In the genomic region with DNA sequence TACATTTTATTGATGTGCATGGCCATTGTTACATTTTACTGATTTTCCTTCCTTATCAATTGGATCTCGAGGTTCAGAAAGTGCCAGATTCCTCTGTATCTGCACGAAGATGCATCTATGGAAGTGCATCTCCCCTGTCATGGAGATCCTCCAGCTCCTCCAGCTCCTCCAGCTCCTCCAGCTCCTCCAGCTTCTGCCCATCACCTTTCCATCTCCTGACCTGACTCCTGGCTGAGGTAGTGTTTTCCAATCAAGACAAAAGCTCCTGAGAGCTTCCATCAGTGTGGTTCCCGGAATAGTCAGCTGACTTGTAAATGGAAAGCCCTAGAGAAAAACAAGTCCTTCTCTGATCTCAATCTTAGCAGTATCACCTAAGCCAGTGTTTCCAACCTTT, we compare ENCODE assay signal across 12 cellular contexts.
DNase-seq lines count a peak whose midpoint lies in the region; ATAC-seq and TF ChIP-seq lines count a peak whose summit lies in the region.
"Had no signal": no experiment of that assay in that cellular context is flagged by ENCODE, and none has a peak within 500 bp of the region (broad histone marks: within the 10 kb centered on the region; RNA-seq: fewer than 3 reads in every experiment).

No MANE protein-coding gene starts in this region.

- TF ChIP-seq CTCF in OCI-LY3 (IDR thresholded peaks at IDR 0.05; ENCODE audit: low read depth, low read length) (no peak), spleen (IDR thresholded peaks at IDR 0.05 in 8 of 11, conservative IDR thresholded peaks at IDR 0.05 in 3 of 11) (no peak)

- H3K36me3 ChIP-seq in OCI-LY3 (replicated peaks; ENCODE audit: low read depth, low read length) = no peaks in the 10 kb centered on the region
- no peaks in the 10 kb centered on the region for H3K36me3 ChIP-seq in spleen
- H3K36me3 ChIP-seq: cardiac muscle cell had no signal

- H3K9me3 ChIP-seq in OCI-LY3 (ENCODE audit: insufficient read depth, low read length) (no peaks in the 10 kb centered on the region), spleen (no peaks in the 10 kb centered on the region)

- TF ChIP-seq POLR2A in spleen (IDR thresholded peaks at IDR 0.05) = no peak

- WGBS in spleen, 5 donors = 79 to 92% (median 84%) methylated on average over 3 of the region's 3 CpGs

- H3K27me3 ChIP-seq in OCI-LY3 (ENCODE audit: low read depth, low read length) (no peaks in the 10 kb centered on the region; the same call in 1 of the 2 replicates), spleen (replicated peaks in 1 of 7) (no peaks in the 10 kb centered on the region)

- H3K4me3 ChIP-seq in OCI-LY3 (ENCODE audit: low read length) = peak overlapping the region; percentile 60
- peak overlapping the region in 1 of 8 donors; percentile 32 for H3K4me3 ChIP-seq in spleen
- H3K4me3 ChIP-seq: cardiac muscle cell had no signal

- no peaks in the 10 kb centered on the region for H3K27me3 Mint-ChIP-seq in activated CD4-positive, alpha-beta T cell treated with anti-CD3 and anti-CD28 coated beads, Interleukin-2, amount 10 ng/mL, durations not matched to agents 7 days and 5 days
- H3K27me3 Mint-ChIP-seq in dendritic cell treated with granulocyte-macrophage colony-stimulating factor and Interleukin-4, amounts not matched to agents 40 ng/mL and 50 ng/mL, for 4 days = no peaks in the 10 kb centered on the region

- no peaks in the 10 kb centered on the region for H3K36me3 Mint-ChIP-seq in activated CD4-positive, alpha-beta T cell treated with anti-CD3 and anti-CD28 coated beads, Interleukin-2, amount 10 ng/mL, durations not matched to agents 7 days and 5 days (ENCODE audit: low read depth)
- H3K36me3 Mint-ChIP-seq in dendritic cell treated with granulocyte-macrophage colony-stimulating factor and Interleukin-4, amounts not matched to agents 40 ng/mL and 50 ng/mL, for 4 days (ENCODE audit: low read depth) = no peaks in the 10 kb centered on the region

- CTCF ChIA-PET in activated CD4-positive, alpha-beta T cell treated with anti-CD3 and anti-CD28 coated beads, Interleukin-2, amount 10 ng/mL, durations not matched to agents 7 days and 5 days (lab: Charles Lee) = interaction anchor here (0.6 to 2.6 kb wide), 4 partner anchors 10 to 207 kb away, joined by 3 to 7 read pairs (median 5); no protein-coding TSS in a partner anchor

- peak overlapping the region; percentile 92 for H3K27ac Mint-ChIP-seq in activated CD4-positive, alpha-beta T cell treated with anti-CD3 and anti-CD28 coated beads, Interleukin-2, amount 10 ng/mL, durations not matched to agents 7 days and 5 days
- peak overlapping the region; percentile 74 for H3K27ac Mint-ChIP-seq in dendritic cell treated with granulocyte-macrophage colony-stimulating factor and Interleukin-4, amounts not matched to agents 40 ng/mL and 50 ng/mL, for 4 days

- no peaks in the 10 kb centered on the region for H4K20me1 ChIP-seq in OCI-LY3 (ENCODE audit: insufficient read depth, low read length)

- H3K4me2 ChIP-seq in OCI-LY3 (ENCODE audit: low read length) = peak overlapping the region; percentile 84

- no peaks in the 10 kb centered on the region for H3K79me2 ChIP-seq in OCI-LY3 (ENCODE audit: low read length)

- peak overlapping the region; percentile 6 for H3K4me3 Mint-ChIP-seq in activated CD4-positive, alpha-beta T cell treated with anti-CD3 and anti-CD28 coated beads, Interleukin-2, amount 10 ng/mL, durations not matched to agents 7 days and 5 days
- no peak overlapping the region for H3K4me3 Mint-ChIP-seq in dendritic cell treated with granulocyte-macrophage colony-stimulating factor and Interleukin-4, amounts not matched to agents 40 ng/mL and 50 ng/mL, for 4 days

- no peak for DNase-seq in activated CD4-positive, alpha-beta T cell treated with anti-CD3 and anti-CD28 coated beads, Interleukin-2, amount 10 ng/mL, durations not matched to agents 7 days and 5 days
- no peak for DNase-seq in activated CD4-positive, alpha-beta T cell treated with anti-CD3 and anti-CD28 coated beads for 4 hours
- no peak for DNase-seq in spleen
- DNase-seq in NCI-H1105 treated with DMSO at 0.1 percent for 48 hours (lab: John Stamatoyannopoulos, UW) = no peak
- DNase-seq: NCI-H1930, NCI-H748 treated with DMSO at 0.1 percent for 48 hours, SIG-M5 had no signal

- peak overlapping the region; percentile 57 for H3K9ac ChIP-seq in OCI-LY3 (ENCODE audit: low read length)

- POLR2A ChIA-PET in activated CD4-positive, alpha-beta T cell treated with anti-CD3 and anti-CD28 coated beads, Interleukin-2, amount 10 ng/mL, durations not matched to agents 7 days and 5 days (lab: Charles Lee) = interaction anchor here (0.6 to 0.7 kb wide), 2 partner anchors 82 to 255 kb away, joined by 3 to 4 read pairs; no protein-coding TSS in a partner anchor

- no peaks in the 10 kb centered on the region for H3K9me3 Mint-ChIP-seq in activated CD4-positive, alpha-beta T cell treated with anti-CD3 and anti-CD28 coated beads, Interleukin-2, amount 10 ng/mL, durations not matched to agents 7 days and 5 days
- H3K9me3 Mint-ChIP-seq in dendritic cell treated with granulocyte-macrophage colony-stimulating factor and Interleukin-4, amounts not matched to agents 40 ng/mL and 50 ng/mL, for 4 days = no peaks in the 10 kb centered on the region

- H3K4me1 Mint-ChIP-seq in activated CD4-positive, alpha-beta T cell treated with anti-CD3 and anti-CD28 coated beads, Interleukin-2, amount 10 ng/mL, durations not matched to agents 7 days and 5 days = peaks cover 52% of the 10 kb centered on the region
- H3K4me1 Mint-ChIP-seq in dendritic cell treated with granulocyte-macrophage colony-stimulating factor and Interleukin-4, amounts not matched to agents 40 ng/mL and 50 ng/mL, for 4 days (ENCODE audit: low read depth) = peaks cover 47% of the 10 kb centered on the region

- intact Hi-C loops in dendritic cell treated with granulocyte-macrophage colony-stimulating factor and Interleukin-4, amounts not matched to agents 40 ng/mL and 50 ng/mL, for 4 days (cut with micrococcal nuclease) = loop anchor here (2.0 to 5.0 kb wide), 2 partner anchors 47 to 896 kb away; no protein-coding TSS in a partner anchor
- intact Hi-C loops in spleen (cut with DNase I; ENCODE audit: low total_unique reads) = no loop called here

- ATAC-seq in GM19351 (IDR thresholded peaks at IDR 0.05; ENCODE audit: unreplicated experiment) (no peak), HG02938 (IDR thresholded peaks at IDR 0.05; ENCODE audit: unreplicated experiment) (no peak)

- H3K4me1 ChIP-seq in OCI-LY3 (ENCODE audit: low read length) (peaks cover 68% of the 10 kb centered on the region), spleen (peaks cover 24 to 66% (median 54%) of the 10 kb centered on the region in 6 donors)

- no peak overlapping the region; the same call in 1 of the 2 replicates for H2AFZ ChIP-seq in OCI-LY3 (ENCODE audit: low read depth, low read length)

- H3K27ac ChIP-seq in OCI-LY3 (ENCODE audit: low read length) (peak overlapping the region; percentile 90), spleen (peak overlapping the region; percentile 66 to 84 (median 75))
- H3K27ac ChIP-seq: cardiac muscle cell had no signal
